21 cellular contexts compared by ENCODE assay signal in genomic region chr3:139303216-139303615, GRCh38. TPM values are rescaled to one million over a fixed set of nuclear protein-coding genes. Genes with fewer than 3 reads are reported as not detected.
DNase-seq lines count a peak whose midpoint lies in the region; FAIRE-seq and TF ChIP-seq lines count a peak whose summit lies in the region.
"Had no signal": no experiment of that assay in that cellular context is flagged by ENCODE, and none has a peak within 500 bp of the region (broad histone marks: within the 10 kb centered on the region; RNA-seq: fewer than 3 reads in every experiment).

No MANE protein-coding gene starts in this region.

- H3K9me3 Mint-ChIP-seq in astrocyte (ENCODE audit: unreplicated experiment) = peaks cover 3% of the 10 kb centered on the region
- H3K9me3 Mint-ChIP-seq in osteocyte (ENCODE audit: unreplicated experiment) = no peaks in the 10 kb centered on the region
- H3K9me3 Mint-ChIP-seq: CD8-positive, alpha-beta memory T cell had no signal

- peaks cover 66% of the 10 kb centered on the region for H3K4me1 ChIP-seq in GM23248 (ENCODE audit: insufficient read depth)
- peaks cover 41% of the 10 kb centered on the region for H3K4me1 ChIP-seq in astrocyte (ENCODE audit: insufficient read depth, low read length)

- H3K9me2 ChIP-seq in GM23248 (ENCODE audit: insufficient read depth) = no peaks in the 10 kb centered on the region

- H3K4me3 Mint-ChIP-seq in astrocyte (ENCODE audit: unreplicated experiment) = no peak overlapping the region
- no peak overlapping the region for H3K4me3 Mint-ChIP-seq in osteocyte (ENCODE audit: unreplicated experiment)
- H3K4me3 Mint-ChIP-seq: CD8-positive, alpha-beta memory T cell had no signal

- H3K27ac Mint-ChIP-seq in astrocyte (ENCODE audit: unreplicated experiment) (peak overlapping the region; percentile 98), osteocyte (ENCODE audit: unreplicated experiment) (peak overlapping the region; percentile 81)
- H3K27ac Mint-ChIP-seq: CD8-positive, alpha-beta memory T cell had no signal

- H3K36me3 Mint-ChIP-seq in astrocyte (ENCODE audit: low read depth, unreplicated experiment) = no peaks in the 10 kb centered on the region
- no peaks in the 10 kb centered on the region for H3K36me3 Mint-ChIP-seq in osteocyte (ENCODE audit: unreplicated experiment)
- H3K36me3 Mint-ChIP-seq: CD8-positive, alpha-beta memory T cell had no signal

- H2AFZ ChIP-seq in GM23248 = no peak overlapping the region
- no peak overlapping the region for H2AFZ ChIP-seq in astrocyte (ENCODE audit: low read depth, low read length)

- H4K20me1 ChIP-seq in GM23248 (ENCODE audit: insufficient read depth) (no peaks in the 10 kb centered on the region), astrocyte (ENCODE audit: insufficient read depth, low read length) (no peaks in the 10 kb centered on the region)
- H4K20me1 ChIP-seq: BLaER1 treated with 17β-estradiol and CSF1 and Interleukin-3, amounts not matched to agents 10 nM and 100 nM had no signal

- FAIRE-seq in astrocyte (lab: Jason Lieb, UNC) = no peak
- FAIRE-seq: G401.6, H1, HepG2 had no signal

- H3K4me3 ChIP-seq in GM23248 (no peak overlapping the region), MG63 (no peak overlapping the region), astrocyte (ENCODE audit: insufficient read depth, low read depth, low read length) (no peak overlapping the region)
- H3K4me3 ChIP-seq: BLaER1 treated with 17β-estradiol and CSF1 and Interleukin-3, amounts not matched to agents 10 nM and 100 nM had no signal

- peak overlapping the region; percentile 76 for H3K9ac ChIP-seq in GM23248
- H3K9ac ChIP-seq in astrocyte (ENCODE audit: low read length) = peak overlapping the region; percentile 68
- H3K9ac ChIP-seq: BLaER1 treated with 17β-estradiol and CSF1 and Interleukin-3, amounts not matched to agents 10 nM and 100 nM had no signal

- H3K27me3 ChIP-seq in GM23248 (replicated peaks; ENCODE audit: insufficient read depth) (no peaks in the 10 kb centered on the region), MG63 (no peaks in the 10 kb centered on the region), astrocyte (ENCODE audit: insufficient read depth, low read length) (no peaks in the 10 kb centered on the region)
- H3K27me3 ChIP-seq: BLaER1 treated with 17β-estradiol and CSF1 and Interleukin-3, amounts not matched to agents 10 nM and 100 nM had no signal

- in situ Hi-C loops in GM23248 (cut with MboI) = no loop called here

- H3K36me3 ChIP-seq in GM23248 (ENCODE audit: low read depth) (no peaks in the 10 kb centered on the region), MG63 (no peaks in the 10 kb centered on the region), astrocyte (ENCODE audit: insufficient read depth, low read length) (no peaks in the 10 kb centered on the region)
- H3K36me3 ChIP-seq: BLaER1 treated with 17β-estradiol and CSF1 and Interleukin-3, amounts not matched to agents 10 nM and 100 nM had no signal

- H3K4me2 ChIP-seq in GM23248 (ENCODE audit: unreplicated experiment) = peak overlapping the region; percentile 89
- peak overlapping the region; percentile 83 for H3K4me2 ChIP-seq in astrocyte (ENCODE audit: low read length)

- H3K79me2 ChIP-seq in GM23248 (ENCODE audit: insufficient read depth) = no peaks in the 10 kb centered on the region
- no peaks in the 10 kb centered on the region for H3K79me2 ChIP-seq in astrocyte (ENCODE audit: insufficient read depth, low read length)

- 35 to 36% methylated on average over 5 of the region's 5 CpGs for WGBS in GM23248 (ENCODE audit: low coverage in 1 of 2, low lambda C conversion rate in 2 of 2, missing lambda C conversion rate in 2 of 2), 2 experiments

- H3K9me3 ChIP-seq in GM23248 (ENCODE audit: low read depth) = no peaks in the 10 kb centered on the region
- no peaks in the 10 kb centered on the region for H3K9me3 ChIP-seq in MG63
- H3K9me3 ChIP-seq in astrocyte (ENCODE audit: insufficient read depth, low read depth, low read length) = no peaks in the 10 kb centered on the region
- H3K9me3 ChIP-seq: BLaER1 treated with 17β-estradiol and CSF1 and Interleukin-3, amounts not matched to agents 10 nM and 100 nM had no signal

- H3K4me1 Mint-ChIP-seq in astrocyte (ENCODE audit: low read depth, unreplicated experiment) = peaks cover 47% of the 10 kb centered on the region
- H3K4me1 Mint-ChIP-seq in osteocyte (ENCODE audit: unreplicated experiment) = peaks cover 27% of the 10 kb centered on the region

- no peak for TF ChIP-seq CTCF in astrocyte (IDR thresholded peaks at IDR 0.05; ENCODE audit: insufficient read depth, low read depth, low read length)
- TF ChIP-seq CTCF in osteocyte (IDR thresholded peaks at IDR 0.05) = no peak
- no peak for TF ChIP-seq CTCF in GM20000 (IDR thresholded peaks at IDR 0.05; ENCODE audit: extremely low read depth, missing control alignments)

- H3K27ac ChIP-seq in GM23248 = peak overlapping the region; percentile 95
- peak overlapping the region; percentile 80 for H3K27ac ChIP-seq in astrocyte (ENCODE audit: low read depth, low read length)
- H3K27ac ChIP-seq: BLaER1 treated with 17β-estradiol and CSF1 and Interleukin-3, amounts not matched to agents 10 nM and 100 nM had no signal

- peaks cover 55% of the 10 kb centered on the region for H3F3A ChIP-seq in GM23248 (ENCODE audit: insufficient read depth)

- DNase-seq in GM23248 (peak; percentile 35), MG63 (peak; percentile 53), astrocyte (ENCODE audit: low read depth) (no peak), osteocyte (ENCODE audit: extremely low spot score, unreplicated experiment) (no peak), mesenteric fat pad (ENCODE audit: low spot score) (no peak), GM20000 (ENCODE audit: low spot score) (no peak)
- no peak for DNase-seq in stimulated activated CD4-positive, alpha-beta T cell treated with anti-CD3 and anti-CD28 coated beads, Interleukin-1b, Interleukin-23, amount 100 ng/mL, for 48 hours
- DNase-seq in activated T-cell treated with anti-CD3 and anti-CD28 coated beads, Interleukin-2, amount 50 U/mL, for 1 hour = no peak
- DNase-seq: CD8-positive, alpha-beta memory T cell; DND-41; MV-4-11; NCI-H1417 treated with DMSO at 0.1 percent for 48 hours; NCI-H1930; NCI-H2171; NCI-H446; NCI-H69; SHP77 treated with DMSO at 0.1 percent for 48 hours had no signal

- H3K27me3 Mint-ChIP-seq in astrocyte (ENCODE audit: low read depth, unreplicated experiment) (no peaks in the 10 kb centered on the region), osteocyte (ENCODE audit: unreplicated experiment) (no peaks in the 10 kb centered on the region)

RNA-seq across cellular contexts. Expression of gene MRPS22, which starts 40.6 kb away (rescaled TPM):
- total RNA-seq in GM23248 (2014; rRNA removed; shearing (Covaris generic)) = 62.5 and 63.5 TPM in 2 replicates
- 63.2 and 67.2 TPM in 2 replicates for polyA plus RNA-seq in GM23248 (2016; fragmentation: Nextera tagmentation; extraction: Ambion mirVana)
- 147 and 166 TPM in 2 replicates for total RNA-seq in MG63 (2014; rRNA removed; shearing (Covaris generic); ENCODE audit: low replicate concordance)
- total RNA-seq in astrocyte = 40.4 and 43.1 TPM in 2 replicates
- total RNA-seq in osteocyte = 30.4 and 35.8 TPM in 2 replicates
- 37.6 TPM for total RNA-seq in mesenteric fat pad

Comparison
In these comparisons a context has a peak if more than half of its experiments do, and no peak if none do; other contexts are left out.
1. DNase-seq: peak in GM23248 (single experiment) and MG63 (single experiment); none in astrocyte (single experiment), osteocyte (single experiment), mesenteric fat pad (single experiment), stimulated activated CD4-positive, alpha-beta T cell treated with anti-CD3 and anti-CD28 coated beads, Interleukin-1b, Interleukin-23, amount 100 ng/mL, for 48 hours (single experiment), activated T-cell treated with anti-CD3 and anti-CD28 coated beads, Interleukin-2, amount 50 U/mL, for 1 hour (single experiment) and GM20000 (single experiment).